Comparison of ENCODE assay signal across 8 cellular contexts in the genomic region with DNA sequence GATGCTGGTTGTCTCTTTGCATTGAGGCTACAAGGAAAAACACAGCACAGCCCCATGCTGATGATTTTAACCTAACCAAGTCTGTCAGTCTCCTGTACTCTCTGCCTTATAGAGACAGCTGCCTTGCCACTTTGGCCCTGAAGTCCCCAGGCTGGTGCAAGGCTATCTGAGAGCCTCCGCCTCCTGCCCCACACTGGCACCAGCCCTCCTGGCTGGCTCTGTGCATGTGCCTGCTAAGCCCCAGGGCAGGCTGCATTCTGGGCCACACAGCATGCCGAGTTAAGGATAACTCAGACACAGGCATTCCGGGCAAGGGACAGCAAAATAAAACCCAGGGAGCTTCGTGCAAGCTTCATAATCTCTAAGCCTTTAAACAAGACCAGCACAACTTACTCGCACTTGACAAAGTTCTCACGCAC. TPM values are rescaled to one million over a fixed set of nuclear protein-coding genes. Genes with fewer than 3 reads are reported as not detected.
DNase-seq lines count a peak whose midpoint lies in the region; ATAC-seq and TF ChIP-seq lines count a peak whose summit lies in the region.

No MANE protein-coding gene starts in this region.

- ATAC-seq in activated T-helper 17 cell treated with anti-CD3 and anti-CD28 coated beads, Interleukin-2, amount 50 U/mL, for 72 hours (replicated peaks): no peak
- ATAC-seq in right lobe of liver: no peak
- no peak for ATAC-seq in HG02938 (IDR thresholded peaks at IDR 0.05; ENCODE audit: unreplicated experiment)
- ATAC-seq in GM21447 (IDR thresholded peaks at IDR 0.05; ENCODE audit: unreplicated experiment): no peak
- no peak for ATAC-seq in GM19324 (IDR thresholded peaks at IDR 0.05; ENCODE audit: low FRiP score, unreplicated experiment)

- H3K9me3 ChIP-seq in BLaER1 treated with 17β-estradiol and CSF1 and Interleukin-3, amounts not matched to agents 10 nM and 100 nM (replicated peaks in 1 of 11): no peaks in the 10 kb centered on the region
- H3K9me3 ChIP-seq in right lobe of liver: no peaks in the 10 kb centered on the region

- H4K20me1 ChIP-seq in BLaER1 treated with 17β-estradiol and CSF1 and Interleukin-3, amounts not matched to agents 10 nM and 100 nM: peaks cover 0 to 30% (median 4%) of the 10 kb centered on the region in 11 experiments; a peak in 8 of 22 replicates

- peak overlapping the region; percentile 56 to 97 (median 83) for H3K4me3 ChIP-seq in BLaER1 treated with 17β-estradiol and CSF1 and Interleukin-3, amounts not matched to agents 10 nM and 100 nM
- H3K4me3 ChIP-seq in right lobe of liver: peak overlapping the region; percentile 1 to 32 (median 11)

- H3K27ac Mint-ChIP-seq in activated T-helper 17 cell treated with anti-CD3 and anti-CD28 coated beads, Interleukin-2, amount 50 U/mL, for 72 hours: peak overlapping the region; percentile 98
- H3K27ac Mint-ChIP-seq in nephron progenitor cell: no peak overlapping the region

- DNase-seq in KBM-7 (peak; percentile 57), right lobe of liver (no peak), nephron progenitor cell (no peak)

- H3K4me1 Mint-ChIP-seq in activated T-helper 17 cell treated with anti-CD3 and anti-CD28 coated beads, Interleukin-2, amount 50 U/mL, for 72 hours: peaks cover 63% of the 10 kb centered on the region
- H3K4me1 Mint-ChIP-seq in nephron progenitor cell: peaks cover 73% of the 10 kb centered on the region

- peaks cover 64% of the 10 kb centered on the region for H3K36me3 Mint-ChIP-seq in activated T-helper 17 cell treated with anti-CD3 and anti-CD28 coated beads, Interleukin-2, amount 50 U/mL, for 72 hours (ENCODE audit: low read depth)
- H3K36me3 Mint-ChIP-seq in nephron progenitor cell (ENCODE audit: low read depth): no peaks in the 10 kb centered on the region

- peak overlapping the region; percentile 81 to 99 (median 96) for H3K4me2 ChIP-seq in BLaER1 treated with 17β-estradiol and CSF1 and Interleukin-3, amounts not matched to agents 10 nM and 100 nM

- H3K4me3 Mint-ChIP-seq in activated T-helper 17 cell treated with anti-CD3 and anti-CD28 coated beads, Interleukin-2, amount 50 U/mL, for 72 hours: peak overlapping the region; percentile 95
- H3K4me3 Mint-ChIP-seq in nephron progenitor cell: no peak overlapping the region

- H3K9ac ChIP-seq in BLaER1 treated with 17β-estradiol and CSF1 and Interleukin-3, amounts not matched to agents 10 nM and 100 nM: peak overlapping the region; percentile 44 to 98 (median 89)

- in situ Hi-C loops in KBM-7 (cut with MboI; ENCODE audit: low pct_unique_long_range_greater_than_20kb, low sequenced_read_pairs): no loop called here

- H3K9me3 Mint-ChIP-seq in activated T-helper 17 cell treated with anti-CD3 and anti-CD28 coated beads, Interleukin-2, amount 50 U/mL, for 72 hours: no peaks in the 10 kb centered on the region
- peaks cover 6% of the 10 kb centered on the region for H3K9me3 Mint-ChIP-seq in nephron progenitor cell

- H3K36me3 ChIP-seq in BLaER1 treated with 17β-estradiol and CSF1 and Interleukin-3, amounts not matched to agents 10 nM and 100 nM: peaks cover 0 to 38% (median 28%) of the 10 kb centered on the region in 11 experiments; a peak in 15 of 22 replicates
- H3K36me3 ChIP-seq in right lobe of liver: no peaks in the 10 kb centered on the region

- H3K4me1 ChIP-seq in BLaER1 treated with 17β-estradiol and CSF1 and Interleukin-3, amounts not matched to agents 10 nM and 100 nM: peaks cover 57 to 81% (median 65%) of the 10 kb centered on the region in 10 experiments
- H3K4me1 ChIP-seq in right lobe of liver: no peaks in the 10 kb centered on the region

- peak overlapping the region; percentile 25 to 98 (median 91); a peak in 21 of 22 replicates for H3K27ac ChIP-seq in BLaER1 treated with 17β-estradiol and CSF1 and Interleukin-3, amounts not matched to agents 10 nM and 100 nM
- H3K27ac ChIP-seq in right lobe of liver: peak overlapping the region in 1 of 3 donors; percentile 22

- 55% methylated on average over 3 of the region's 6 CpGs for WGBS in right lobe of liver (ENCODE audit: insufficient coverage, low coverage, low lambda C conversion rate, missing lambda C conversion rate)

- peaks cover 0 to 26% (median 0%) of the 10 kb centered on the region in 11 experiments; a peak in 3 of 22 replicates for H3K27me3 ChIP-seq in BLaER1 treated with 17β-estradiol and CSF1 and Interleukin-3, amounts not matched to agents 10 nM and 100 nM
- H3K27me3 ChIP-seq in right lobe of liver: no peaks in the 10 kb centered on the region

- intact Hi-C loops in right lobe of liver (cut with DNase I): no loop called here

- H3K27me3 Mint-ChIP-seq in activated T-helper 17 cell treated with anti-CD3 and anti-CD28 coated beads, Interleukin-2, amount 50 U/mL, for 72 hours: no peaks in the 10 kb centered on the region
- peaks cover 26% of the 10 kb centered on the region for H3K27me3 Mint-ChIP-seq in nephron progenitor cell (ENCODE audit: low read depth, poor library complexity)

- TF ChIP-seq CTCF in right lobe of liver (IDR thresholded peaks at IDR 0.05): no peak
- no peak for TF ChIP-seq CTCF in nephron progenitor cell (IDR thresholded peaks at IDR 0.05)

- TF ChIP-seq POLR2A in right lobe of liver (IDR thresholded peaks at IDR 0.05): no peak

RNA-seq across cellular contexts. Expression of a gene that starts 0.9 kb away (rescaled TPM):
- 100 to 1,000 TPM; 112 to 136 TPM for total RNA-seq in activated T-helper 17 cell treated with anti-CD3 and anti-CD28 coated beads, Interleukin-2, amount 50 U/mL, for 72 hours
- total RNA-seq in right lobe of liver: 10 to 100 TPM in 1 of 6 experiments, 1 to 10 TPM in 5; 2.9 to 18.3 (median 4.3) TPM

Comparison
In these comparisons a context has a peak if more than half of its experiments do, and no peak if none do; other contexts are left out.
1. RNA of a gene that starts 0.9 kb away (total RNA-seq): 112 to 136 TPM in activated T-helper 17 cell treated with anti-CD3 and anti-CD28 coated beads, Interleukin-2, amount 50 U/mL, for 72 hours; 2.9 to 18.3 TPM in right lobe of liver; every median in the first group is over 4 times any median in the second.